9 cellular contexts compared by ENCODE assay signal in genomic region chr3:159787191-159787590, GRCh38. TPM values are rescaled to one million over a fixed set of nuclear protein-coding genes. Genes with fewer than 3 reads are reported as not detected.
DNase-seq lines count a peak whose midpoint lies in the region; ATAC-seq and TF ChIP-seq lines count a peak whose summit lies in the region.
"Had no signal": no experiment of that assay in that cellular context is flagged by ENCODE, and none has a peak within 500 bp of the region (broad histone marks: within the 10 kb centered on the region; RNA-seq: fewer than 3 reads in every experiment).

No MANE protein-coding gene starts in this region.

- no peaks in the 10 kb centered on the region for H3K4me1 Mint-ChIP-seq in activated naive CD4-positive, alpha-beta T cell treated with anti-CD3 and anti-CD28 coated beads for 36 hours (ENCODE audit: low read depth)

- no peaks in the 10 kb centered on the region for H3K9me3 Mint-ChIP-seq in activated naive CD4-positive, alpha-beta T cell treated with anti-CD3 and anti-CD28 coated beads for 36 hours

- no peak overlapping the region for H3K9ac ChIP-seq in colonic mucosa (ENCODE audit: low read depth in 2 of 2, low read length in 2 of 2)

- DNase-seq in AG20443 (ENCODE audit: low spot score), result peak; percentile 25
- peak; percentile 54 for DNase-seq in NCI-H2029 treated with DMSO at 0.1 percent for 48 hours (lab: John Stamatoyannopoulos, UW)
- DNase-seq in colonic mucosa, result peak; percentile 79
- DNase-seq in mucosa of gallbladder (ENCODE audit: low spot score), result peak; percentile 62
- DNase-seq in activated naive CD4-positive, alpha-beta T cell treated with anti-CD3 and anti-CD28 coated beads for 36 hours, result no peak
- no peak for DNase-seq in posterior vena cava (ENCODE audit: low spot score)
- DNase-seq in epidermal melanocyte (ENCODE audit: insufficient read length, low spot score), result no peak
- DNase-seq: NCI-H524 had no signal

- no peak overlapping the region for H3K27ac Mint-ChIP-seq in activated naive CD4-positive, alpha-beta T cell treated with anti-CD3 and anti-CD28 coated beads for 36 hours

- no peaks in the 10 kb centered on the region for H3K36me3 ChIP-seq in colonic mucosa

- H3K9me3 ChIP-seq in colonic mucosa, result no peaks in the 10 kb centered on the region

- H3K27ac ChIP-seq in colonic mucosa, result peak overlapping the region; percentile 68

- CTCF ChIA-PET in activated naive CD4-positive, alpha-beta T cell treated with anti-CD3 and anti-CD28 coated beads for 36 hours (lab: Charles Lee), result no interaction called here

- H3K4me3 Mint-ChIP-seq in activated naive CD4-positive, alpha-beta T cell treated with anti-CD3 and anti-CD28 coated beads for 36 hours, result no peak overlapping the region

- no peak for ATAC-seq in GM21576 (IDR thresholded peaks at IDR 0.05; ENCODE audit: unreplicated experiment)

- no peak overlapping the region for H3K4me3 ChIP-seq in colonic mucosa

- H3K4me1 ChIP-seq in colonic mucosa, result peaks cover 17% of the 10 kb centered on the region

- H3K36me3 Mint-ChIP-seq in activated naive CD4-positive, alpha-beta T cell treated with anti-CD3 and anti-CD28 coated beads for 36 hours (ENCODE audit: low read depth), result no peaks in the 10 kb centered on the region

- intact Hi-C loops in colonic mucosa (cut with DNase I) (no loop called here), posterior vena cava (cut with DNase I) (no loop called here)
- intact Hi-C loops in activated naive CD4-positive, alpha-beta T cell treated with anti-CD3 and anti-CD28 coated beads for 36 hours (cut with micrococcal nuclease), result no loop called here

- no peak for TF ChIP-seq CTCF in colonic mucosa (IDR thresholded peaks at IDR 0.05)

- H3K27me3 ChIP-seq in colonic mucosa, result no peaks in the 10 kb centered on the region

- peaks cover 6% of the 10 kb centered on the region for H3K27me3 Mint-ChIP-seq in activated naive CD4-positive, alpha-beta T cell treated with anti-CD3 and anti-CD28 coated beads for 36 hours (ENCODE audit: low read depth)

RNA-seq across cellular contexts. Expression of gene SCHIP1, which starts 52.5 kb away (rescaled TPM):
- total RNA-seq in colonic mucosa (1 to 10 TPM in 1 of 2 donors, under 1 TPM in 1; 0.35 to 2.5 TPM), mucosa of gallbladder (5.0 TPM), posterior vena cava (1 to 10 TPM; 6.7 to 9.2 TPM)
- not detected for total RNA-seq in activated naive CD4-positive, alpha-beta T cell treated with anti-CD3 and anti-CD28 coated beads for 36 hours

Comparison
In these comparisons a context has a peak if more than half of its experiments do, and no peak if none do; other contexts are left out.
1. DNase-seq: peak in AG20443 (single experiment), NCI-H2029 treated with DMSO at 0.1 percent for 48 hours (single experiment), colonic mucosa (single experiment) and mucosa of gallbladder (single experiment); none in activated naive CD4-positive, alpha-beta T cell treated with anti-CD3 and anti-CD28 coated beads for 36 hours (single experiment), posterior vena cava (single experiment) and epidermal melanocyte (single experiment).